Comparison of ENCODE assay signal across 21 cellular contexts in genomic region chr2:102194609-102195268, GRCh38. TPM values are rescaled to one million over a fixed set of nuclear protein-coding genes. Genes with fewer than 3 reads are reported as not detected.
"Had no signal": no experiment of that assay in that cellular context is flagged by ENCODE, and none has a peak within 500 bp of the region (broad histone marks: within the 10 kb centered on the region; RNA-seq: fewer than 3 reads in every experiment).

No MANE protein-coding gene starts in this region.

- H3K4me3 ChIP-seq: MG63, SJSA1, SK-N-MC had no signal

- H3K27ac ChIP-seq: HL-60, SJSA1, SK-N-MC had no signal

- H3K9me3 ChIP-seq: MG63, SJSA1 had no signal

- FAIRE-seq: HTR-8/SVneo, RCC 7860 had no signal

- DNase-seq: Karpas-422, KG1, MG63, NCI-H1092 treated with DMSO at 0.1 percent for 48 hours, NCI-H1436, NCI-H187, NCI-H2029, NCI-H2081 treated with DMSO at 0.1 percent for 48 hours, NCI-H2171 treated with DMSO at 0.1 percent for 48 hours, NCI-H524, NCI-H69, NCI-H774, Right ventricle myocardium superior, RPMI8226, SIG-M5 had no signal

- H3K36me3 ChIP-seq: MG63, SJSA1 had no signal

- H3K4me1 ChIP-seq: SJSA1 had no signal

- H3K27me3 ChIP-seq: MG63, SJSA1 had no signal

RNA-seq across cellular contexts. Expression of gene IL1RL2, which starts 7.9 kb away (rescaled TPM):
- total RNA-seq: NCI-H460, Right ventricle myocardium superior, SJSA1 had no signal
